1 cellular context compared by ENCODE assay signal in genomic region chr6:138622967-138623366, GRCh38.
TF ChIP-seq lines count a peak whose summit lies in the region.

No MANE protein-coding gene starts in this region.

TF ChIP-seq in WTC11, 78 proteins besides CTCF, POLR2A, EP300 and RAD21 (continued from another document):
- no peak for TF ChIP-seq ARID4B (CRISPR knock-in tag; IDR thresholded peaks at IDR 0.05; ENCODE audit: borderline replicate concordance)
- TF ChIP-seq NR3C1 (CRISPR knock-in tag; conservative IDR thresholded peaks at IDR 0.05; ENCODE audit: low read depth), result no peak
- no peak for TF ChIP-seq ZBTB21 (CRISPR knock-in tag; IDR thresholded peaks at IDR 0.05; ENCODE audit: borderline replicate concordance)
- TF ChIP-seq PRRX2 (CRISPR knock-in tag; IDR thresholded peaks at IDR 0.05), result no peak
TF ChIP-seq in WTC11: peak in this region for 0.
